10 cellular contexts compared by ENCODE assay signal in the genomic region with DNA sequence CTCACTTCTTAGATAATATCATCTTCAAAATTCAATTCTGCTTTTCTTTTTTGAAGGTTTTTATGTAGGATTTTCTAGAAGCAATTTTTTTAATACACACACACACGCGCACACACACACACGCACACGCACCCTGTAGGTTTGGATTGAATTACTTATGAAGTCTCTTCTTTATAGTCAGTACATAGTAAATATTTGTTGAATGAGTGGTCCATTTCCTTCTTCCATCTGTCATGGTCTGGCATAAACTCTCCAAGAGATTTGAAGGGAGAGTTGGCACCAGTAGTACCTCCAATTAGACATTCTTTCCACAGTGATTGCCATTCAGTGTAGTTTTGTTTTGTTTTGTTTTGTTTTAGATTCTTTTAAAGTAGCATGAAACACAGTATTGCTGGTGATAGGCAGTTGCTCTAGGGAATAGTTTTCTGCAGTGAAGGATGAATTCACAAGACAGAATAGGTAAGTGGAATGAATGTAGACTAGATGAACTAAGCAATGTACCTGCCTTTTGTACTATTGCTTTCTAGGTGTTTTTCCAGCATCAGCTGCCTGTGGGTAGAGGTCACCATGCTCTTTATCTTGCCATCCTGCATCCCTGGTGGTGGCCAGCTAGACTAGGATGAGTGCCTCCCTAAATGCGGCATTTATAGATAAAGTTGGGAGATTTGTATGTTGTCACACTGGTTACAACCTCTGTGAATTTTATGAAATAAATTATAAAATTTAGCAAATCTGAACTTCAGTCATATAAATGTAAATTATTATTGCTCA. TPM values are rescaled to one million over a fixed set of nuclear protein-coding genes. Genes with fewer than 3 reads are reported as not detected.
DNase-seq lines count a peak whose midpoint lies in the region; ATAC-seq, FAIRE-seq and TF ChIP-seq lines count a peak whose summit lies in the region.
"Had no signal": no experiment of that assay in that cellular context is flagged by ENCODE, and none has a peak within 500 bp of the region (broad histone marks: within the 10 kb centered on the region; RNA-seq: fewer than 3 reads in every experiment).

No MANE protein-coding gene starts in this region.

- RAD21 ChIA-PET in HCT116 (lab: Charles Lee; ENCODE audit: low non-redundant PET in 1 of 2, low total read pairs in 2 of 2, uncharacterized antibody in 2 of 2, unreplicated experiment in 2 of 2): no interaction called here

- no peak for DNase-seq in A549 (ENCODE audit: low read depth in 1 of 2, low spot score in 1 of 2)
- no peak for DNase-seq in HCT116 (ENCODE audit: low read depth, low spot score)
- DNase-seq in left ventricle myocardium superior: no peak
- DNase-seq in RCC 7860 (ENCODE audit: low spot score): no peak
- no peak for DNase-seq in GM12892 (ENCODE audit: insufficient read length)
- DNase-seq: C1 segment of cervical spinal cord, NCI-H2107 had no signal

- peaks cover 86% of the 10 kb centered on the region for H3K79me2 ChIP-seq in HCT116 (ENCODE audit: insufficient read depth, low read length)

- TF ChIP-seq POLR2A in A549 (IDR thresholded peaks at IDR 0.05; ENCODE audit: low read length) (no peak), HCT116 (IDR thresholded peaks at IDR 0.05; ENCODE audit: borderline replicate concordance, extremely low read depth, insufficient read depth, insufficient read length) (no peak), GM12892 (IDR thresholded peaks at IDR 0.05; ENCODE audit: low read depth, low read length) (no peak)

- CTCF ChIA-PET in A549 (lab: Yijun Ruan, JAX) (no interaction called here), HCT116 (lab: Charles Lee) (no interaction called here)

- H3K27me3 ChIP-seq in HCT116 (ENCODE audit: insufficient read depth, low read length): no peaks in the 10 kb centered on the region

- no peaks in the 10 kb centered on the region for H4K20me1 ChIP-seq in HCT116 (ENCODE audit: insufficient read depth)

- FAIRE-seq in A549 (lab: Jason Lieb, UNC): no peak
- FAIRE-seq in RCC 7860 (lab: Jason Lieb, UNC): no peak
- FAIRE-seq in GM12892 (lab: Jason Lieb, UNC): no peak

- H3K4me2 ChIP-seq in A549 (peak overlapping the region; percentile 23), HCT116 (ENCODE audit: low read length) (peak overlapping the region; percentile 6)

- H3K9me3 ChIP-seq in A549 (0 out of 3 replicates have a peak, but pooled peaks cover 3% of the 10 kb centered on the region), HCT116 (ENCODE audit: control insufficient read depth in 1 of 2, insufficient read depth in 1 of 2, low read depth in 1 of 2, low read length in 2 of 2) (no peaks in the 10 kb centered on the region)

- TF ChIP-seq CTCF in A549 (IDR thresholded peaks at IDR 0.05) (no peak), HCT116 (IDR thresholded peaks at IDR 0.05 in 2 of 3, conservative IDR thresholded peaks at IDR 0.05 in 1 of 3; ENCODE audit: borderline replicate concordance in 1 of 3, insufficient read depth in 1 of 3, low read depth in 2 of 3, low read length in 2 of 3) (no peak), VCaP (conservative IDR thresholded peaks at IDR 0.05) (no peak)

- no peak for TF ChIP-seq EP300 in A549 (IDR thresholded peaks at IDR 0.05)

- no peak overlapping the region for H3K4me3 ChIP-seq in A549
- no peak overlapping the region for H3K4me3 ChIP-seq in HCT116 (replicated peaks in 1 of 2; ENCODE audit: low read depth in 1 of 2, low read length in 2 of 2)

- 64% methylated on average over 5 of the region's 5 CpGs for WGBS in A549 (ENCODE audit: missing lambda C conversion rate)

- no peak overlapping the region for H2AFZ ChIP-seq in HCT116 (ENCODE audit: low read depth, low read length, poor library complexity, severe bottlenecking)

- H3K4me1 ChIP-seq in A549 (peaks cover 48% of the 10 kb centered on the region), HCT116 (ENCODE audit: control insufficient read depth in 1 of 2, insufficient read depth in 2 of 2, low read length in 2 of 2) (peaks cover 22 to 26% of the 10 kb centered on the region in 2 experiments)

- BruUV-seq in HCT116 (replicated peaks; lab: Mats Ljungman, UMichigan): no TSS peak

- no peaks in the 10 kb centered on the region for H3K36me3 ChIP-seq in HCT116 (ENCODE audit: control insufficient read depth in 1 of 2, insufficient read depth in 2 of 2, low read length in 2 of 2)

- POLR2A ChIA-PET in A549 (lab: Yijun Ruan, JAX): no interaction called here
- POLR2A ChIA-PET in HCT116 (lab: Charles Lee): no interaction called here

- H3K9me2 ChIP-seq in HCT116 (ENCODE audit: insufficient read depth): no peaks in the 10 kb centered on the region

- TF ChIP-seq RAD21 in A549 (conservative IDR thresholded peaks at IDR 0.05 in 1 of 2, IDR thresholded peaks at IDR 0.05 in 1 of 2) (no peak), HCT116 (IDR thresholded peaks at IDR 0.05; ENCODE audit: low read depth) (no peak)

- H3K27ac ChIP-seq in A549: no peak overlapping the region
- peak overlapping the region; percentile 33; the same call in 1 of the 2 replicates for H3K27ac ChIP-seq in HCT116 (ENCODE audit: low read depth, low read length)
- peak overlapping the region; percentile 74 for H3K27ac ChIP-seq in VCaP

- ATAC-seq in A549 (peak; percentile 41 to 45; a peak in 5 of 6 replicates), HCT116 (no peak), left ventricle myocardium superior (peak; percentile 28), GM21528 (IDR thresholded peaks at IDR 0.05; ENCODE audit: low FRiP score, unreplicated experiment) (no peak), GM19467 (IDR thresholded peaks at IDR 0.05; ENCODE audit: unreplicated experiment) (no peak)

- no peak overlapping the region for H3K9ac ChIP-seq in HCT116 (ENCODE audit: low read length)

- intact Hi-C loops in HCT116 (cut with micrococcal nuclease): no loop called here
- intact Hi-C loops in left ventricle myocardium superior (cut with micrococcal nuclease): no loop called here

TF ChIP-seq in A549, 52 proteins besides CTCF, POLR2A, EP300 and RAD21:
- TF ChIP-seq HEYL (CRISPR knock-in tag; IDR thresholded peaks at IDR 0.05) (no peak), FOSL2 (IDR thresholded peaks at IDR 0.05) (no peak), FOSL2 (CRISPR knock-in tag; IDR thresholded peaks at IDR 0.05) (0 out of 2 replicates have a peak, but pooled peaks have one; percentile 3), CEBPB (IDR thresholded peaks at IDR 0.05) (no peak)

TF ChIP-seq in HCT116, 20 proteins besides CTCF, POLR2A, EP300 and RAD21:
- TF ChIP-seq, protein P1, sequence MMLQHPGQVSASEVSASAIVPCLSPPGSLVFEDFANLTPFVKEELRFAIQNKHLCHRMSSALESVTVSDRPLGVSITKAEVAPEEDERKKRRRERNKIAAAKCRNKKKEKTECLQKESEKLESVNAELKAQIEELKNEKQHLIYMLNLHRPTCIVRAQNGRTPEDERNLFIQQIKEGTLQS (IDR thresholded peaks at IDR 0.05): no peak
- TF ChIP-seq ZFX (IDR thresholded peaks at IDR 0.05) (no peak), CEBPB (IDR thresholded peaks at IDR 0.05; ENCODE audit: low read depth) (no peak), SRF (IDR thresholded peaks at IDR 0.05; ENCODE audit: low read depth) (no peak), CBX3 (IDR thresholded peaks at IDR 0.05; ENCODE audit: low read depth) (no peak), JUND (IDR thresholded peaks at IDR 0.05) (peak; percentile 39; the same call in 1 of the 2 replicates), YY1 (IDR thresholded peaks at IDR 0.05; ENCODE audit: extremely low read depth, insufficient replicate concordance, low read depth, low read length) (no peak)

RNA-seq across cellular contexts. Expression of a gene that starts 20.5 kb away (rescaled TPM):
- polyA plus RNA-seq in A549 (2011; rRNA removed) (199 and 242 TPM in 2 replicates), A549 (2017; fragmentation: RNase III; extraction: RNeasy Plus Mini Kit Qiagen cat#74134 plus additional on column Dnase treatment) (43.9 to 54.2 TPM (median 48.2 TPM) in 3 replicates)
- polyA plus RNA-seq in A549 (2012; cell fraction: cytosol; rRNA removed): 49.8 and 61.2 TPM in 2 replicates
- polyA plus RNA-seq in A549 (2012; cell fraction: nucleus; rRNA removed): 46.5 and 53.3 TPM in 2 replicates
- 282 and 319 TPM in 2 replicates for polyA minus RNA-seq in A549 (2011; rRNA and poly(A)+ RNA removed)
- total RNA-seq in HCT116 (2021; ENCODE audit: unreplicated experiment) (130 TPM), left ventricle myocardium superior (1,169 TPM)
- 43.9 and 49.0 TPM in 2 replicates for polyA plus RNA-seq in HCT116 (2012)
- polyA plus RNA-seq in GM12892 (2012; ENCODE audit: missing spikeins): 18.1 TPM

Comparison
In these comparisons a context has a peak if more than half of its experiments do, and no peak if none do; other contexts are left out.
1. ATAC-seq: peak in A549 (2 of 2) and left ventricle myocardium superior (single experiment); none in HCT116 (single experiment), GM21528 (single experiment) and GM19467 (single experiment).
2. H3K27ac ChIP-seq: peak in HCT116 (single experiment) and VCaP (single experiment); none in A549 (0 of 2).